In the genomic region with DNA sequence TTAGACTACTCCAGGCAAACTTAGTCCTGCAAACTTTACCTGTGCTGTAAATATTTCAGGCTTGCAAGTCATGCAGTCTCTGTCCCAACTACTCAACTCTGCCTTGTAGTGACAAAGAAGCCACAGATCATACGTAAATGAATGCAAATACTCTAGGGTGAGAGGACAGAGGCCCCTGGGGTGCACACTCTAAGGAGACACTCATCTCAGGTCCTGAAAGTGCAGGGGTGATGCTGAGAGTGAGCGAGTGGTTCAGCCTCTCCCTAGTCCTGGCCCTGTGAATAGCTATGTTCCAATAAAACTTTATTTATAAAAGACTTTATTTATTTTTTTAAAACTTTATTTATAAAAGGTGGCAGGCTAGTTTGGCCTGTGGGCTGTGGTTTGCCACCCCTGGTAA, we compare ENCODE assay signal across 25 cellular contexts. TPM values are rescaled to one million over a fixed set of nuclear protein-coding genes. Genes with fewer than 3 reads are reported as not detected.
A peak's percentile ranks its signal among the peaks of the same experiment; 100 is the strongest.
DNase-seq lines count a peak whose midpoint lies in the region; ATAC-seq and TF ChIP-seq lines count a peak whose summit lies in the region.
"Had no signal": no experiment of that assay in that cellular context is flagged by ENCODE, and none has a peak within 500 bp of the region (broad histone marks: within the 10 kb centered on the region; RNA-seq: fewer than 3 reads in every experiment).

No MANE protein-coding gene starts in this region.

- H3K36me3 Mint-ChIP-seq in activated T-helper 17 cell treated with anti-CD3 and anti-CD28 coated beads, Interleukin-2, amount 50 U/mL, for 72 hours (ENCODE audit: low read depth) = no peaks in the 10 kb centered on the region
- no peaks in the 10 kb centered on the region for H3K36me3 Mint-ChIP-seq in stimulated activated effector memory CD8-positive, alpha-beta T cell treated with anti-CD3 and anti-CD28 coated beads, Interleukin-12 subunit alpha, Interleukin-12 subunit beta, amount 100 ng/mL, for 72 hours

- no peak overlapping the region for H3K27ac ChIP-seq in suprapubic skin
- H3K27ac ChIP-seq: KMS-11, SJCRH30 had no signal

- H3K4me1 ChIP-seq in suprapubic skin = no peaks in the 10 kb centered on the region
- H3K4me1 ChIP-seq: SJCRH30 had no signal

- H3K4me3 ChIP-seq in suprapubic skin = no peak overlapping the region
- H3K4me3 ChIP-seq: HAP-1, SJCRH30 had no signal

- H3K9me3 ChIP-seq in suprapubic skin = no peaks in the 10 kb centered on the region
- H3K9me3 ChIP-seq: HAP-1, SJCRH30 had no signal

- H3K27ac Mint-ChIP-seq in activated T-helper 17 cell treated with anti-CD3 and anti-CD28 coated beads, Interleukin-2, amount 50 U/mL, for 72 hours = no peak overlapping the region
- no peak overlapping the region for H3K27ac Mint-ChIP-seq in stimulated activated effector memory CD8-positive, alpha-beta T cell treated with anti-CD3 and anti-CD28 coated beads, Interleukin-12 subunit alpha, Interleukin-12 subunit beta, amount 100 ng/mL, for 72 hours

- no peaks in the 10 kb centered on the region for H3K36me3 ChIP-seq in suprapubic skin
- H3K36me3 ChIP-seq: HAP-1, SJCRH30 had no signal

- H3K4me3 Mint-ChIP-seq in activated T-helper 17 cell treated with anti-CD3 and anti-CD28 coated beads, Interleukin-2, amount 50 U/mL, for 72 hours = no peak overlapping the region
- no peak overlapping the region for H3K4me3 Mint-ChIP-seq in stimulated activated effector memory CD8-positive, alpha-beta T cell treated with anti-CD3 and anti-CD28 coated beads, Interleukin-12 subunit alpha, Interleukin-12 subunit beta, amount 100 ng/mL, for 72 hours

- H3K27me3 ChIP-seq in suprapubic skin = no peaks in the 10 kb centered on the region
- H3K27me3 ChIP-seq: SJCRH30 had no signal

- TF ChIP-seq EP300 in suprapubic skin (IDR thresholded peaks at IDR 0.05) = no peak

- H3K4me1 Mint-ChIP-seq in activated T-helper 17 cell treated with anti-CD3 and anti-CD28 coated beads, Interleukin-2, amount 50 U/mL, for 72 hours = no peaks in the 10 kb centered on the region
- no peaks in the 10 kb centered on the region for H3K4me1 Mint-ChIP-seq in stimulated activated effector memory CD8-positive, alpha-beta T cell treated with anti-CD3 and anti-CD28 coated beads, Interleukin-12 subunit alpha, Interleukin-12 subunit beta, amount 100 ng/mL, for 72 hours

- no peak for TF ChIP-seq CTCF in suprapubic skin (IDR thresholded peaks at IDR 0.05)

- no peaks in the 10 kb centered on the region for H3K9me3 Mint-ChIP-seq in activated T-helper 17 cell treated with anti-CD3 and anti-CD28 coated beads, Interleukin-2, amount 50 U/mL, for 72 hours
- no peaks in the 10 kb centered on the region for H3K9me3 Mint-ChIP-seq in stimulated activated effector memory CD8-positive, alpha-beta T cell treated with anti-CD3 and anti-CD28 coated beads, Interleukin-12 subunit alpha, Interleukin-12 subunit beta, amount 100 ng/mL, for 72 hours

- WGBS in suprapubic skin = 83% methylated on average over 2 of the region's 2 CpGs

- peak; percentile 28 for ATAC-seq in activated T-helper 17 cell treated with anti-CD3 and anti-CD28 coated beads, Interleukin-2, amount 50 U/mL, for 72 hours (replicated peaks)
- peak; percentile 50 for ATAC-seq in stimulated activated effector memory CD8-positive, alpha-beta T cell treated with anti-CD3 and anti-CD28 coated beads, Interleukin-12 subunit alpha, Interleukin-12 subunit beta, amount 100 ng/mL, for 72 hours
- ATAC-seq: Right ventricle myocardium inferior, SK-N-SH treated with all-trans-retinoic acid at 6 μM for 48 hours had no signal

- peaks cover 3% of the 10 kb centered on the region for H3K27me3 Mint-ChIP-seq in activated T-helper 17 cell treated with anti-CD3 and anti-CD28 coated beads, Interleukin-2, amount 50 U/mL, for 72 hours

- DNase-seq in stimulated activated CD4-positive, alpha-beta T cell treated with anti-CD3 and anti-CD28 coated beads, Interleukin-1b, Interleukin-23, amount 100 ng/mL, for 48 hours = peak; percentile 15
- no peak for DNase-seq in stimulated activated CD4-positive, alpha-beta T cell treated with anti-CD3 and anti-CD28 coated beads, Interleukin-15, amount 100 ng/mL, for 24 hours
- peak; percentile 14 for DNase-seq in NAMALWA (ENCODE audit: low spot score)
- DNase-seq in stimulated activated effector memory CD8-positive, alpha-beta T cell treated with anti-CD3 and anti-CD28 coated beads, Interleukin-12 subunit alpha, Interleukin-12 subunit beta, amount 100 ng/mL, for 72 hours (ENCODE audit: low spot score in 2 of 2) = no peak
- DNase-seq in effector CD8-positive, alpha-beta T cell (lab: John Stamatoyannopoulos, UW) = no peak
- DNase-seq in suprapubic skin (ENCODE audit: low spot score in 2 of 2) = no peak
- DNase-seq in stimulated activated CD8-positive, alpha-beta memory T cell treated with anti-CD3 and anti-CD28 coated beads, Interleukin-4, amount 100 ng/mL, for 48 hours = no peak
- DNase-seq: Calu3, DND-41, IMR-90, NCI-H1092, NCI-H1417 treated with DMSO at 0.1 percent for 48 hours, NCI-H1694 treated with DMSO at 0.1 percent for 48 hours, NCI-H2171 treated with DMSO at 0.1 percent for 48 hours, NCI-H345, NCI-H510A treated with DMSO at 0.1 percent for 48 hours, NCI-H774, SJCRH30 had no signal

- TF ChIP-seq POLR2A in suprapubic skin (IDR thresholded peaks at IDR 0.05) = no peak

RNA-seq across cellular contexts. Expression of gene HCAR2, which starts 34.9 kb away (rescaled TPM):
- not detected for total RNA-seq in activated T-helper 17 cell treated with anti-CD3 and anti-CD28 coated beads, Interleukin-2, amount 50 U/mL, for 72 hours
- 10 to 100 TPM; 13.8 to 25.8 (median 21.5) TPM for total RNA-seq in suprapubic skin
- total RNA-seq: A172, Calu3, IMR-90, RPMI7951, SJCRH30 had no signal

RNA-seq across cellular contexts. Expression of gene HCAR3, which starts 48.3 kb away (rescaled TPM):
- total RNA-seq in activated T-helper 17 cell treated with anti-CD3 and anti-CD28 coated beads, Interleukin-2, amount 50 U/mL, for 72 hours = not detected
- total RNA-seq in suprapubic skin = 10 to 100 TPM in 3 of 4 donors, 1 to 10 TPM in 1; 5.3 to 19.1 (median 14.3) TPM
- total RNA-seq: A172, IMR-90, RPMI7951, SJCRH30 had no signal

Comparison
In these comparisons a context has a peak if more than half of its experiments do, and no peak if none do; other contexts are left out.
1. DNase-seq: peak in stimulated activated CD4-positive, alpha-beta T cell treated with anti-CD3 and anti-CD28 coated beads, Interleukin-1b, Interleukin-23, amount 100 ng/mL, for 48 hours (single experiment) and NAMALWA (single experiment); none in stimulated activated CD4-positive, alpha-beta T cell treated with anti-CD3 and anti-CD28 coated beads, Interleukin-15, amount 100 ng/mL, for 24 hours (single experiment), stimulated activated effector memory CD8-positive, alpha-beta T cell treated with anti-CD3 and anti-CD28 coated beads, Interleukin-12 subunit alpha, Interleukin-12 subunit beta, amount 100 ng/mL, for 72 hours (0 of 2), effector CD8-positive, alpha-beta T cell (single experiment), suprapubic skin (0 of 2) and stimulated activated CD8-positive, alpha-beta memory T cell treated with anti-CD3 and anti-CD28 coated beads, Interleukin-4, amount 100 ng/mL, for 48 hours (single experiment).
2. RNA of gene HCAR2, which starts 34.9 kb away (total RNA-seq): 13.8 to 25.8 TPM in suprapubic skin; not detected in activated T-helper 17 cell treated with anti-CD3 and anti-CD28 coated beads, Interleukin-2, amount 50 U/mL, for 72 hours; every median in the first group is over 10 times any median in the second.
3. RNA of gene HCAR3, which starts 48.3 kb away (total RNA-seq): 5.3 to 19.1 TPM in suprapubic skin; not detected in activated T-helper 17 cell treated with anti-CD3 and anti-CD28 coated beads, Interleukin-2, amount 50 U/mL, for 72 hours; every median in the first group is over 4 times any median in the second.